ENCODE assay signal across 9 cellular contexts in genomic region chr19:48844472-48844871, GRCh38. TPM values are rescaled to one million over a fixed set of nuclear protein-coding genes. Genes with fewer than 3 reads are reported as not detected.
A peak's percentile ranks its signal among the peaks of the same experiment; 100 is the strongest.
DNase-seq lines count a peak whose midpoint lies in the region; ATAC-seq and TF ChIP-seq lines count a peak whose summit lies in the region.
"Had no signal": no experiment of that assay in that cellular context is flagged by ENCODE, and none has a peak within 500 bp of the region (broad histone marks: within the 10 kb centered on the region; RNA-seq: fewer than 3 reads in every experiment).

No MANE protein-coding gene starts in this region.

- TF ChIP-seq POLR2A in Peyer's patch (IDR thresholded peaks at IDR 0.05), result no peak

- H3K4me3 Mint-ChIP-seq in GM23338, result no peak overlapping the region
- H3K4me3 Mint-ChIP-seq: stimulated activated naive B cell treated with anti-CD40 and anti-IgM and Interleukin-4, amounts not matched to agents 10 μg/mL and 1 μg/mL and 100 μg/mL, for 72 hours had no signal

- DNase-seq in GM23338 (ENCODE audit: low spot score) (peak; percentile 78), RKO (ENCODE audit: low spot score) (peak; percentile 81), hepatic stellate cell (ENCODE audit: low spot score) (peak; percentile 74), Peyer's patch (no peak)
- DNase-seq: amniotic stem cell; stimulated activated naive B cell treated with anti-CD40 and anti-IgM and Interleukin-4, amounts not matched to agents 10 μg/mL and 1 μg/mL and 100 μg/mL, for 72 hours; T1000 had no signal

- H3K79me2 ChIP-seq in GM23338 (replicated peaks; ENCODE audit: insufficient read depth), result no peaks in the 10 kb centered on the region

- H3F3A ChIP-seq in GM23338 (replicated peaks; ENCODE audit: low read depth), result no peaks in the 10 kb centered on the region

- H3K27ac ChIP-seq in GM23338 (ENCODE audit: low read depth), result no peak overlapping the region
- no peak overlapping the region for H3K27ac ChIP-seq in Peyer's patch

- no peaks in the 10 kb centered on the region for H3K9me3 Mint-ChIP-seq in GM23338
- H3K9me3 Mint-ChIP-seq: stimulated activated naive B cell treated with anti-CD40 and anti-IgM and Interleukin-4, amounts not matched to agents 10 μg/mL and 1 μg/mL and 100 μg/mL, for 72 hours had no signal

- peak; percentile 59 for ATAC-seq in GM23338
- ATAC-seq in GM18858 (IDR thresholded peaks at IDR 0.05; ENCODE audit: unreplicated experiment), result no peak
- no peak for ATAC-seq in HG02840 (IDR thresholded peaks at IDR 0.05; ENCODE audit: low FRiP score, unreplicated experiment)
- ATAC-seq: stimulated activated naive B cell treated with anti-CD40 and anti-IgM and Interleukin-4, amounts not matched to agents 10 μg/mL and 1 μg/mL and 100 μg/mL, for 72 hours had no signal

- H3K9me3 ChIP-seq in Peyer's patch, result no peaks in the 10 kb centered on the region

- H3K4me2 ChIP-seq in GM23338, result no peak overlapping the region

- H3K9me2 ChIP-seq in GM23338 (ENCODE audit: insufficient read depth), result no peaks in the 10 kb centered on the region

- H3K27me3 ChIP-seq in GM23338 (ENCODE audit: insufficient read depth) (no peaks in the 10 kb centered on the region), Peyer's patch (no peaks in the 10 kb centered on the region)

- TF ChIP-seq CTCF in GM23338 (conservative IDR thresholded peaks at IDR 0.05; ENCODE audit: low read depth in 2 of 2) (peak in 1 of 2 experiments; percentile 14; a peak in 1 of 4 replicates), Peyer's patch (IDR thresholded peaks at IDR 0.05) (peak in 1 of 6 experiments; percentile 3)

- no peak overlapping the region for H2AFZ ChIP-seq in GM23338

- H3K27me3 Mint-ChIP-seq in GM23338 (ENCODE audit: insufficient read depth, low read depth, poor library complexity), result peaks cover 9% of the 10 kb centered on the region
- H3K27me3 Mint-ChIP-seq: stimulated activated naive B cell treated with anti-CD40 and anti-IgM and Interleukin-4, amounts not matched to agents 10 μg/mL and 1 μg/mL and 100 μg/mL, for 72 hours had no signal

- peaks cover 16% of the 10 kb centered on the region; the same call in 2 of the 3 replicates for H3K36me3 Mint-ChIP-seq in GM23338 (ENCODE audit: low read depth)

- H3K27ac Mint-ChIP-seq in GM23338, result no peak overlapping the region
- H3K27ac Mint-ChIP-seq: stimulated activated naive B cell treated with anti-CD40 and anti-IgM and Interleukin-4, amounts not matched to agents 10 μg/mL and 1 μg/mL and 100 μg/mL, for 72 hours had no signal

- no peak overlapping the region for H3K4me3 ChIP-seq in GM23338
- H3K4me3 ChIP-seq in Peyer's patch, result no peak overlapping the region

- H4K20me1 ChIP-seq in GM23338 (replicated peaks; ENCODE audit: insufficient read depth), result no peaks in the 10 kb centered on the region

- H3K4me1 ChIP-seq in GM23338 (ENCODE audit: insufficient read depth) (no peaks in the 10 kb centered on the region), Peyer's patch (no peaks in the 10 kb centered on the region)

- H3K36me3 ChIP-seq in GM23338 (ENCODE audit: insufficient read depth), result no peaks in the 10 kb centered on the region
- H3K36me3 ChIP-seq in Peyer's patch, result peaks cover 0 to 4% (median 0%) of the 10 kb centered on the region in 3 donors

- H3K4me1 Mint-ChIP-seq in GM23338, result peaks cover 4% of the 10 kb centered on the region; the same call in 2 of the 3 replicates

TF ChIP-seq in GM23338, 12 proteins besides CTCF, POLR2A, EP300 and RAD21:
- TF ChIP-seq NANOG (IDR thresholded peaks at IDR 0.05; ENCODE audit: borderline replicate concordance) (no peak), ZNF114 (CRISPR knock-in tag; IDR thresholded peaks at IDR 0.05) (no peak), JUNB (IDR thresholded peaks at IDR 0.05; ENCODE audit: unreplicated experiment) (no peak)
- TF ChIP-seq, protein P1, sequence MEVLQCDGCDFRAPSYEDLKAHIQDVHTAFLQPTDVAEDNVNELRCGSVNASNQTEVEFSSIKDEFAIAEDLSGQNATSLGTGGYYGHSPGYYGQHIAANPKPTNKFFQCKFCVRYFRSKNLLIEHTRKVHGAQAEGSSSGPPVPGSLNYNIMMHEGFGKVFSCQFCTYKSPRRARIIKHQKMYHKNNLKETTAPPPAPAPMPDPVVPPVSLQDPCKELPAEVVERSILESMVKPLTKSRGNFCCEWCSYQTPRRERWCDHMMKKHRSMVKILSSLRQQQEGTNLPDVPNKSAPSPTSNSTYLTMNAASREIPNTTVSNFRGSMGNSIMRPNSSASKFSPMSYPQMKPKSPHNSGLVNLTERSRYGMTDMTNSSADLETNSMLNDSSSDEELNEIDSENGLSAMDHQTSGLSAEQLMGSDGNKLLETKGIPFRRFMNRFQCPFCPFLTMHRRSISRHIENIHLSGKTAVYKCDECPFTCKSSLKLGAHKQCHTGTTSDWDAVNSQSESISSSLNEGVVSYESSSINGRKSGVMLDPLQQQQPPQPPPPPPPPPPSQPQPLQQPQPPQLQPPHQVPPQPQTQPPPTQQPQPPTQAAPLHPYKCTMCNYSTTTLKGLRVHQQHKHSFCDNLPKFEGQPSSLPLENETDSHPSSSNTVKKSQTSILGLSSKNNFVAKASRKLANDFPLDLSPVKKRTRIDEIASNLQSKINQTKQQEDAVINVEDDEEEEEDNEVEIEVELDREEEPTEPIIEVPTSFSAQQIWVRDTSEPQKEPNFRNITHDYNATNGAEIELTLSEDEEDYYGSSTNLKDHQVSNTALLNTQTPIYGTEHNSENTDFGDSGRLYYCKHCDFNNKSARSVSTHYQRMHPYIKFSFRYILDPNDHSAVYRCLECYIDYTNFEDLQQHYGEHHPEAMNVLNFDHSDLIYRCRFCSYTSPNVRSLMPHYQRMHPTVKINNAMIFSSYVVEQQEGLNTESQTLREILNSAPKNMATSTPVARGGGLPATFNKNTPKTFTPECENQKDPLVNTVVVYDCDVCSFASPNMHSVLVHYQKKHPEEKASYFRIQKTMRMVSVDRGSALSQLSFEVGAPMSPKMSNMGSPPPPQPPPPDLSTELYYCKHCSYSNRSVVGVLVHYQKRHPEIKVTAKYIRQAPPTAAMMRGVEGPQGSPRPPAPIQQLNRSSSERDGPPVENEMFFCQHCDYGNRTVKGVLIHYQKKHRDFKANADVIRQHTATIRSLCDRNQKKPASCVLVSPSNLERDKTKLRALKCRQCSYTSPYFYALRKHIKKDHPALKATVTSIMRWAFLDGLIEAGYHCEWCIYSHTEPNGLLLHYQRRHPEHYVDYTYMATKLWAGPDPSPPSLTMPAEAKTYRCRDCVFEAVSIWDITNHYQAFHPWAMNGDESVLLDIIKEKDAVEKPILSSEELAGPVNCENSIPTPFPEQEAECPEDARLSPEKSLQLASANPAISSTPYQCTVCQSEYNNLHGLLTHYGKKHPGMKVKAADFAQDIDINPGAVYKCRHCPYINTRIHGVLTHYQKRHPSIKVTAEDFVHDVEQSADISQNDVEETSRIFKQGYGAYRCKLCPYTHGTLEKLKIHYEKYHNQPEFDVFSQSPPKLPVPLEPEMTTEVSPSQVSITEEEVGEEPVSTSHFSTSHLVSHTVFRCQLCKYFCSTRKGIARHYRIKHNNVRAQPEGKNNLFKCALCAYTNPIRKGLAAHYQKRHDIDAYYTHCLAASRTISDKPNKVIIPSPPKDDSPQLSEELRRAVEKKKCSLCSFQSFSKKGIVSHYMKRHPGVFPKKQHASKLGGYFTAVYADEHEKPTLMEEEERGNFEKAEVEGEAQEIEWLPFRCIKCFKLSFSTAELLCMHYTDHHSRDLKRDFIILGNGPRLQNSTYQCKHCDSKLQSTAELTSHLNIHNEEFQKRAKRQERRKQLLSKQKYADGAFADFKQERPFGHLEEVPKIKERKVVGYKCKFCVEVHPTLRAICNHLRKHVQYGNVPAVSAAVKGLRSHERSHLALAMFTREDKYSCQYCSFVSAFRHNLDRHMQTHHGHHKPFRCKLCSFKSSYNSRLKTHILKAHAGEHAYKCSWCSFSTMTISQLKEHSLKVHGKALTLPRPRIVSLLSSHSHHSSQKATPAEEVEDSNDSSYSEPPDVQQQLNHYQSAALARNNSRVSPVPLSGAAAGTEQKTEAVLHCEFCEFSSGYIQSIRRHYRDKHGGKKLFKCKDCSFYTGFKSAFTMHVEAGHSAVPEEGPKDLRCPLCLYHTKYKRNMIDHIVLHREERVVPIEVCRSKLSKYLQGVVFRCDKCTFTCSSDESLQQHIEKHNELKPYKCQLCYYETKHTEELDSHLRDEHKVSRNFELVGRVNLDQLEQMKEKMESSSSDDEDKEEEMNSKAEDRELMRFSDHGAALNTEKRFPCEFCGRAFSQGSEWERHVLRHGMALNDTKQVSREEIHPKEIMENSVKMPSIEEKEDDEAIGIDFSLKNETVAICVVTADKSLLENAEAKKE (CRISPR knock-in tag; IDR thresholded peaks at IDR 0.05), result no peak

RNA-seq across cellular contexts. Expression of gene HSD17B14, which starts 8.2 kb away (rescaled TPM):
- total RNA-seq in GM23338 (2014; rRNA removed; shearing (Covaris generic)), result 5.0 and 8.4 TPM in 2 replicates
- 11.6 and 11.7 TPM in 2 replicates for polyA plus RNA-seq in GM23338 (2016; fragmentation: Nextera tagmentation; extraction: Ambion mirVana)
- 1 to 10 TPM in 3 of 4 donors, not detected in 1; 2.0 to 8.8 (median 2.8) TPM for total RNA-seq in Peyer's patch

RNA-seq across cellular contexts. Expression of gene PLEKHA4, which starts 23.9 kb away (rescaled TPM):
- total RNA-seq in GM23338 (2014; rRNA removed; shearing (Covaris generic)), result 12.3 and 15.1 TPM in 2 replicates
- 10.9 and 12.2 TPM in 2 replicates for polyA plus RNA-seq in GM23338 (2016; fragmentation: Nextera tagmentation; extraction: Ambion mirVana)
- 10 to 100 TPM in 1 of 4 donors, 1 to 10 TPM in 3; 2.8 to 38.8 (median 5.9) TPM for total RNA-seq in Peyer's patch

RNA-seq across cellular contexts. Expression of gene PPP1R15A, which starts 27.7 kb away (rescaled TPM):
- total RNA-seq in GM23338 (2014; rRNA removed; shearing (Covaris generic)), result 14.5 and 15.8 TPM in 2 replicates
- polyA plus RNA-seq in GM23338 (2016; fragmentation: Nextera tagmentation; extraction: Ambion mirVana), result 14.0 and 14.4 TPM in 2 replicates
- total RNA-seq in Peyer's patch, result 100 to 1,000 TPM in 2 of 4 donors, 10 to 100 TPM in 2; 39.2 to 198 (median 80.3) TPM

RNA-seq across cellular contexts. Expression of gene BCAT2, which starts 33.6 kb away (rescaled TPM):
- total RNA-seq in GM23338 (2014; rRNA removed; shearing (Covaris generic)), result 30.6 and 53.5 TPM in 2 replicates
- 30.4 and 35.8 TPM in 2 replicates for polyA plus RNA-seq in GM23338 (2016; fragmentation: Nextera tagmentation; extraction: Ambion mirVana)
- total RNA-seq in Peyer's patch, result 10 to 100 TPM; 22.4 to 53.6 (median 30.2) TPM

RNA-seq across cellular contexts. Expression of gene TULP2, which starts 54.1 kb away (rescaled TPM):
- 0.12 and 0.42 TPM in 2 replicates for total RNA-seq in GM23338 (2014; rRNA removed; shearing (Covaris generic))
- 1.1 and 1.9 TPM in 2 replicates for polyA plus RNA-seq in GM23338 (2016; fragmentation: Nextera tagmentation; extraction: Ambion mirVana)
- not detected for total RNA-seq in Peyer's patch

Comparison
In these comparisons a context has a peak if more than half of its experiments do, and no peak if none do; other contexts are left out.
1. DNase-seq: peak in GM23338 (single experiment), RKO (single experiment) and hepatic stellate cell (single experiment); none in Peyer's patch (0 of 3).